18 cellular contexts compared by ENCODE assay signal in genomic region chr20:18729426-18729825, GRCh38.
DNase-seq lines count a peak whose midpoint lies in the region; ATAC-seq, FAIRE-seq and TF ChIP-seq lines count a peak whose summit lies in the region.
"Had no signal": no experiment of that assay in that cellular context is flagged by ENCODE, and none has a peak within 500 bp of the region (broad histone marks: within the 10 kb centered on the region; RNA-seq: fewer than 3 reads in every experiment).

No MANE protein-coding gene starts in this region.

- dilution Hi-C loops in IMR-90 (cut with HindIII; ENCODE audit: low sequenced_read_pairs, unreplicated experiment): no loop called here

- no peak overlapping the region for H2BK20ac ChIP-seq in IMR-90 (ENCODE audit: low read depth, low read length)

- DNase-seq in A549 (ENCODE audit: low read depth in 1 of 2, low spot score in 1 of 2) (no peak), IMR-90 (no peak), memory B cell (ENCODE audit: low spot score in 2 of 2) (no peak), Right ventricle myocardium superior (no peak)
- DNase-seq in activated CD4-positive, alpha-beta memory T cell treated with anti-CD3 and anti-CD28 coated beads, Interleukin-2, amount 10 ng/mL, durations not matched to agents 7 days and 5 days: no peak
- DNase-seq: DMS79 treated with DMSO at 0.1 percent for 48 hours, GM23248, NCI-H187, NCI-H345, NCI-H526 had no signal

- peaks cover 13% of the 10 kb centered on the region for H3K4me1 Mint-ChIP-seq in activated T-helper 17 cell treated with anti-CD3 and anti-CD28 coated beads, Interleukin-2, amount 50 U/mL, for 72 hours
- peaks cover 35% of the 10 kb centered on the region for H3K4me1 Mint-ChIP-seq in memory B cell
- peaks cover 6% of the 10 kb centered on the region for H3K4me1 Mint-ChIP-seq in activated CD4-positive, alpha-beta memory T cell treated with anti-CD3 and anti-CD28 coated beads, Interleukin-2, amount 10 ng/mL, durations not matched to agents 7 days and 5 days

- TF ChIP-seq RAD21 in A549 (conservative IDR thresholded peaks at IDR 0.05 in 1 of 2, IDR thresholded peaks at IDR 0.05 in 1 of 2) (no peak), IMR-90 (IDR thresholded peaks at IDR 0.05; ENCODE audit: low read length) (no peak)

- BruUV-seq in IMR-90 (replicated peaks; lab: Mats Ljungman, UMichigan): no TSS peak

- H3K27ac ChIP-seq in A549 (no peak overlapping the region), IMR-90 (ENCODE audit: insufficient read depth, low read length) (no peak overlapping the region)
- H3K27ac ChIP-seq: C4-2B, GM23248, KMS-11, SJSA1 had no signal

- H2BK5ac ChIP-seq in IMR-90 (ENCODE audit: low read depth, low read length, poor library complexity, severe bottlenecking): no peak overlapping the region

- intact Hi-C loops in IMR-90 (cut with micrococcal nuclease) (no loop called here), Right ventricle myocardium superior (cut with DNase I) (no loop called here)

- no peaks in the 10 kb centered on the region; the same call in 1 of the 2 replicates for H3K9me1 ChIP-seq in IMR-90 (ENCODE audit: insufficient read depth, low read length)

- no peak overlapping the region for H4K91ac ChIP-seq in IMR-90 (ENCODE audit: insufficient read depth, low read depth, low read length)

- no peaks in the 10 kb centered on the region for H3K36me3 Mint-ChIP-seq in activated T-helper 17 cell treated with anti-CD3 and anti-CD28 coated beads, Interleukin-2, amount 50 U/mL, for 72 hours (ENCODE audit: low read depth)
- H3K36me3 Mint-ChIP-seq in memory B cell: peaks cover 1% of the 10 kb centered on the region
- no peaks in the 10 kb centered on the region for H3K36me3 Mint-ChIP-seq in activated CD4-positive, alpha-beta memory T cell treated with anti-CD3 and anti-CD28 coated beads, Interleukin-2, amount 10 ng/mL, durations not matched to agents 7 days and 5 days (ENCODE audit: low read depth)

- no peak overlapping the region for H3K18ac ChIP-seq in IMR-90 (ENCODE audit: low read depth, low read length)

- no peak overlapping the region for H3K56ac ChIP-seq in IMR-90 (ENCODE audit: extremely low read depth, insufficient read depth, low read length)

- no peak for ATAC-seq in A549
- ATAC-seq in IMR-90 (ENCODE audit: low read depth): no peak
- no peak for ATAC-seq in activated T-helper 17 cell treated with anti-CD3 and anti-CD28 coated beads, Interleukin-2, amount 50 U/mL, for 72 hours (replicated peaks)
- no peak for ATAC-seq in memory B cell (ENCODE audit: low read depth)
- ATAC-seq in GM21717 (IDR thresholded peaks at IDR 0.05; ENCODE audit: unreplicated experiment): no peak
- no peak for ATAC-seq in HG03139 (IDR thresholded peaks at IDR 0.05; ENCODE audit: unreplicated experiment)
- ATAC-seq in Right ventricle myocardium superior (ENCODE audit: poor library complexity): no peak

- H3K27ac Mint-ChIP-seq in activated T-helper 17 cell treated with anti-CD3 and anti-CD28 coated beads, Interleukin-2, amount 50 U/mL, for 72 hours: peak overlapping the region; percentile 32
- H3K27ac Mint-ChIP-seq in memory B cell: peak overlapping the region; percentile 92
- no peak overlapping the region for H3K27ac Mint-ChIP-seq in activated CD4-positive, alpha-beta memory T cell treated with anti-CD3 and anti-CD28 coated beads, Interleukin-2, amount 10 ng/mL, durations not matched to agents 7 days and 5 days

- H2AFZ ChIP-seq in IMR-90 (replicated peaks; ENCODE audit: low read length, poor library complexity): no peak overlapping the region
- H2AFZ ChIP-seq: GM23248 had no signal

- TF ChIP-seq CTCF in A549 (IDR thresholded peaks at IDR 0.05) (no peak), IMR-90 (conservative IDR thresholded peaks at IDR 0.05; ENCODE audit: low read depth, low read length) (no peak)

- H4K5ac ChIP-seq in IMR-90 (ENCODE audit: low read depth, low read length): no peak overlapping the region

- H3K4me3 Mint-ChIP-seq in activated T-helper 17 cell treated with anti-CD3 and anti-CD28 coated beads, Interleukin-2, amount 50 U/mL, for 72 hours: no peak overlapping the region
- peak overlapping the region; percentile 51 for H3K4me3 Mint-ChIP-seq in memory B cell
- H3K4me3 Mint-ChIP-seq in activated CD4-positive, alpha-beta memory T cell treated with anti-CD3 and anti-CD28 coated beads, Interleukin-2, amount 10 ng/mL, durations not matched to agents 7 days and 5 days: no peak overlapping the region

- H3K4me1 ChIP-seq in A549 (no peaks in the 10 kb centered on the region), IMR-90 (ENCODE audit: control insufficient read depth, insufficient read depth, low read length) (no peaks in the 10 kb centered on the region)
- H3K4me1 ChIP-seq: HAP-1, SJSA1 had no signal

- in situ Hi-C loops in IMR-90 (cut with MboI; ENCODE audit: low sequenced_read_pairs): no loop called here

- no peak overlapping the region for H3K4me2 ChIP-seq in A549
- no peak overlapping the region for H3K4me2 ChIP-seq in IMR-90 (ENCODE audit: low read depth, low read length)
- H3K4me2 ChIP-seq: KMS-11 had no signal

- H3K27me3 Mint-ChIP-seq in activated T-helper 17 cell treated with anti-CD3 and anti-CD28 coated beads, Interleukin-2, amount 50 U/mL, for 72 hours: no peaks in the 10 kb centered on the region
- H3K27me3 Mint-ChIP-seq in memory B cell: no peaks in the 10 kb centered on the region
- no peaks in the 10 kb centered on the region for H3K27me3 Mint-ChIP-seq in activated CD4-positive, alpha-beta memory T cell treated with anti-CD3 and anti-CD28 coated beads, Interleukin-2, amount 10 ng/mL, durations not matched to agents 7 days and 5 days

- H2BK15ac ChIP-seq in IMR-90 (ENCODE audit: low read depth, low read length): no peak overlapping the region

- peaks cover 4 to 22% of the 10 kb centered on the region in 2 experiments; a peak in 2 of 4 replicates for H3K79me1 ChIP-seq in IMR-90 (ENCODE audit: low read depth in 1 of 2, low read length in 2 of 2)

- H2AK9ac ChIP-seq in IMR-90 (replicated peaks; ENCODE audit: low read depth, low read length, poor library complexity): no peak overlapping the region

- no peak for TF ChIP-seq EP300 in A549 (IDR thresholded peaks at IDR 0.05)

- no peak overlapping the region for H3K14ac ChIP-seq in IMR-90 (replicated peaks; ENCODE audit: low read depth, low read length)

- no peaks in the 10 kb centered on the region; the same call in 1 of the 2 replicates for H4K20me1 ChIP-seq in IMR-90 (ENCODE audit: insufficient read depth, low read length)

- H3K4ac ChIP-seq in IMR-90 (ENCODE audit: low read depth, low read length): no peak overlapping the region

- H3K9me3 ChIP-seq in A549 (no peaks in the 10 kb centered on the region), IMR-90 (ENCODE audit: control insufficient read depth, insufficient read depth, low read length) (no peaks in the 10 kb centered on the region)
- H3K9me3 ChIP-seq: HAP-1, SJSA1 had no signal

- FAIRE-seq in A549 (lab: Jason Lieb, UNC): no peak
- FAIRE-seq: A204.1 had no signal

- no peaks in the 10 kb centered on the region; the same call in 1 of the 2 replicates for H3K36me3 ChIP-seq in IMR-90 (ENCODE audit: control insufficient read depth, insufficient read depth, low read length)
- H3K36me3 ChIP-seq: HAP-1, SJSA1 had no signal

- CTCF ChIA-PET in A549 (lab: Yijun Ruan, JAX) (interaction anchor here (0.6 to 1.1 kb wide), 3 partner anchors 10 to 1929 kb away, joined by 3 to 4 read pairs (median 3); no protein-coding TSS in a partner anchor), IMR-90 (lab: Yijun Ruan, JAX) (no interaction called here)
- CTCF ChIA-PET in activated CD4-positive, alpha-beta memory T cell treated with anti-CD3 and anti-CD28 coated beads, Interleukin-2, amount 10 ng/mL, durations not matched to agents 7 days and 5 days (lab: Charles Lee): no interaction called here

- H3K23ac ChIP-seq in IMR-90 (ENCODE audit: low read depth, low read length): no peak overlapping the region

- H3K9me3 Mint-ChIP-seq in activated T-helper 17 cell treated with anti-CD3 and anti-CD28 coated beads, Interleukin-2, amount 50 U/mL, for 72 hours: no peaks in the 10 kb centered on the region
- H3K9me3 Mint-ChIP-seq in memory B cell: no peaks in the 10 kb centered on the region
- no peaks in the 10 kb centered on the region for H3K9me3 Mint-ChIP-seq in activated CD4-positive, alpha-beta memory T cell treated with anti-CD3 and anti-CD28 coated beads, Interleukin-2, amount 10 ng/mL, durations not matched to agents 7 days and 5 days

- H2BK120ac ChIP-seq in IMR-90 (ENCODE audit: low read depth, low read length): no peak overlapping the region

- H3K4me3 ChIP-seq in A549 (no peak overlapping the region), IMR-90 (ENCODE audit: insufficient read depth, low read depth, low read length) (no peak overlapping the region)
- H3K4me3 ChIP-seq: GM23248, HAP-1, SJSA1 had no signal

- TF ChIP-seq POLR2A in A549 (IDR thresholded peaks at IDR 0.05; ENCODE audit: low read length) (no peak), IMR-90 (IDR thresholded peaks at IDR 0.05; ENCODE audit: low read depth, low read length) (no peak)

- 81% methylated on average over 3 of the region's 3 CpGs for WGBS in A549 (ENCODE audit: missing lambda C conversion rate)
- no CpG with 5 or more reads among the region's 3 CpGs for WGBS in IMR-90 (ENCODE audit: extremely low coverage in 2 of 2, insufficient read length in 1 of 2), 2 experiments

- H3K9ac ChIP-seq in IMR-90 (ENCODE audit: low read depth, low read length): no peak overlapping the region
- H3K9ac ChIP-seq: GM23248, KMS-11 had no signal

- no peak overlapping the region for H4K8ac ChIP-seq in IMR-90 (ENCODE audit: low read depth in 2 of 2, low read length in 2 of 2)

- no peak overlapping the region for H2AK5ac ChIP-seq in IMR-90 (ENCODE audit: low read depth, low read length)

- POLR2A ChIA-PET in A549 (lab: Yijun Ruan, JAX) (no interaction called here), IMR-90 (lab: Charles Lee; ENCODE audit: unreplicated experiment) (no interaction called here)
- POLR2A ChIA-PET in activated CD4-positive, alpha-beta memory T cell treated with anti-CD3 and anti-CD28 coated beads, Interleukin-2, amount 10 ng/mL, durations not matched to agents 7 days and 5 days (lab: Charles Lee): no interaction called here

- no peaks in the 10 kb centered on the region for H3K27me3 ChIP-seq in IMR-90 (ENCODE audit: control insufficient read depth, insufficient read depth, low read length)
- H3K27me3 ChIP-seq: SJSA1 had no signal

TF ChIP-seq in IMR-90, 13 proteins besides CTCF, POLR2A, EP300 and RAD21:
- TF ChIP-seq FOS (IDR thresholded peaks at IDR 0.05; ENCODE audit: low read depth, low read length) (no peak), MAFK (IDR thresholded peaks at IDR 0.05; ENCODE audit: low read depth, low read length) (peak; percentile 43)
